In the genomic region with DNA sequence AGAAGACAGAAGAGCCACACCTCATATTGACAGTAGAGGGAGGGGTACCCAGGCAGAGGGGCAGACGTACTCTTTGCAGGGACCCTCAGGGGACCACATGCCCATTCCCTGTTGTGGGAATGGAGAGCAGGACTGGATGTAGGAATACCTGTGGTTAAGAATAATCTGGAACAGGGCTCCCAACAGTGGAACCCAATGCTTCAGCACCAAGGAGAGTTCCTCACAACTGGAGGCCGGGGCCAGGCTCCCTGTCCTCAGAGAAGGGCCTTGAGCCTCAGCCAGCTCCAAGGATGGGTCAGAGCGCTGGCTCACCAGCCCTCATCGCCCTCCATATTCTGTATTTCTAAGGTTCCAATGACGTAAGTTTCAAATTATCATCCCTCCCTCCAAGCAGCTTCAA, we compare ENCODE assay signal across 13 cellular contexts. TPM values are rescaled to one million over a fixed set of nuclear protein-coding genes. Genes with fewer than 3 reads are reported as not detected.
DNase-seq lines count a peak whose midpoint lies in the region; ATAC-seq, FAIRE-seq and TF ChIP-seq lines count a peak whose summit lies in the region.
"Had no signal": no experiment of that assay in that cellular context is flagged by ENCODE, and none has a peak within 500 bp of the region (broad histone marks: within the 10 kb centered on the region; RNA-seq: fewer than 3 reads in every experiment).

No MANE protein-coding gene starts in this region.

- H3K4me1 ChIP-seq in A549 (peaks cover 3% of the 10 kb centered on the region; the same call in 1 of the 3 replicates), SK-N-SH (ENCODE audit: control insufficient read depth in 1 of 2, insufficient read depth in 2 of 2, low read depth in 1 of 2, low read length in 1 of 2) (peaks cover 2 to 6% of the 10 kb centered on the region in 2 experiments; a peak in 2 of 4 replicates), lower lobe of right lung (peaks cover under 1% of the 10 kb centered on the region)

- TF ChIP-seq EP300 in A549 (IDR thresholded peaks at IDR 0.05) (no peak), SK-N-SH (IDR thresholded peaks at IDR 0.05; ENCODE audit: borderline replicate concordance in 1 of 2, low read depth in 1 of 2, low read length in 1 of 2) (no peak)

- H3K27me3 ChIP-seq in SK-N-SH (ENCODE audit: insufficient read depth): no peaks in the 10 kb centered on the region
- H3K27me3 ChIP-seq in lower lobe of right lung (ENCODE audit: low read depth): no peaks in the 10 kb centered on the region
- H3K27me3 ChIP-seq: ovary had no signal

- no peaks in the 10 kb centered on the region for H3F3A ChIP-seq in SK-N-SH (replicated peaks; ENCODE audit: insufficient read depth)

- no peaks in the 10 kb centered on the region for H3K36me3 ChIP-seq in SK-N-SH (replicated peaks in 1 of 2; ENCODE audit: control insufficient read depth in 1 of 2, insufficient read depth in 2 of 2, low read length in 1 of 2)
- H3K36me3 ChIP-seq in lower lobe of right lung: no peaks in the 10 kb centered on the region
- H3K36me3 ChIP-seq: ovary had no signal

- CTCF ChIA-PET in A549 (lab: Yijun Ruan, JAX) (no interaction called here), SK-N-SH (lab: Yijun Ruan, JAX) (interaction anchor here (1.2 kb wide), 1 partner anchor 93 kb away, joined by 3 read pairs; no protein-coding TSS in a partner anchor)

- no peak overlapping the region for H3K4me2 ChIP-seq in A549
- no peak overlapping the region for H3K4me2 ChIP-seq in SK-N-SH

- H3K9me3 ChIP-seq in A549 (no peaks in the 10 kb centered on the region), SK-N-SH (no peaks in the 10 kb centered on the region), lower lobe of right lung (no peaks in the 10 kb centered on the region)
- H3K9me3 ChIP-seq: ovary had no signal

- ATAC-seq in A549: no peak
- ATAC-seq in GM18511 (IDR thresholded peaks at IDR 0.05; ENCODE audit: unreplicated experiment): no peak
- no peak for ATAC-seq in lower lobe of right lung
- ATAC-seq in GM18520 (IDR thresholded peaks at IDR 0.05; ENCODE audit: unreplicated experiment): no peak

- H4K20me1 ChIP-seq in SK-N-SH (ENCODE audit: insufficient read depth): no peaks in the 10 kb centered on the region

- no peak overlapping the region for H2AFZ ChIP-seq in SK-N-SH (ENCODE audit: low read depth)

- H3K9me2 ChIP-seq in SK-N-SH: no peaks in the 10 kb centered on the region

- no peak for TF ChIP-seq RAD21 in A549 (conservative IDR thresholded peaks at IDR 0.05 in 1 of 2, IDR thresholded peaks at IDR 0.05 in 1 of 2)
- no peak for TF ChIP-seq RAD21 in SK-N-SH (IDR thresholded peaks at IDR 0.05; ENCODE audit: low read length)

- no peak for FAIRE-seq in A549 (lab: Jason Lieb, UNC)

- no peak for TF ChIP-seq CTCF in A549 (IDR thresholded peaks at IDR 0.05)
- TF ChIP-seq CTCF in SK-N-SH (IDR thresholded peaks at IDR 0.05): no peak
- TF ChIP-seq CTCF in fibroblast of the aortic adventitia (IDR thresholded peaks at IDR 0.05; ENCODE audit: insufficient read depth, low read length): no peak
- no peak for TF ChIP-seq CTCF in lower lobe of right lung (IDR thresholded peaks at IDR 0.05)

- H3K27ac ChIP-seq in A549: no peak overlapping the region
- H3K27ac ChIP-seq in SK-N-SH (ENCODE audit: low read depth in 2 of 2, low read length in 1 of 2): no peak overlapping the region
- no peak overlapping the region for H3K27ac ChIP-seq in lower lobe of right lung
- H3K27ac ChIP-seq: ovary had no signal

- WGBS in A549 (ENCODE audit: missing lambda C conversion rate): 48% methylated on average over 5 of the region's 5 CpGs
- WGBS in SK-N-SH (ENCODE audit: low lambda C conversion rate): 71% methylated on average over 4 of the region's 5 CpGs

- DNase-seq in A549 (ENCODE audit: low read depth in 1 of 2, low spot score in 1 of 2): no peak
- peak; percentile 29 for DNase-seq in HCEC 1CT
- DNase-seq in SK-N-SH: no peak
- peak; percentile 45 for DNase-seq in fibroblast of the aortic adventitia (ENCODE audit: low read depth)
- no peak for DNase-seq in activated CD4-positive, CD25-positive, alpha-beta regulatory T cell (lab: John Stamatoyannopoulos, UW)
- DNase-seq in lower lobe of right lung: no peak
- DNase-seq: activated naive CD4-positive, alpha-beta T cell treated with anti-CD3 and anti-CD28 coated beads for 36 hours; GF-D8; NCI-H187 treated with DMSO at 0.1 percent for 48 hours; ovary had no signal

- H3K4me3 ChIP-seq in A549 (no peak overlapping the region), SK-N-SH (ENCODE audit: low read depth in 2 of 2, low read length in 1 of 2) (no peak overlapping the region), fibroblast of the aortic adventitia (ENCODE audit: low read depth, low read length) (no peak overlapping the region), lower lobe of right lung (no peak overlapping the region)
- H3K4me3 ChIP-seq: ovary had no signal

- intact Hi-C loops in lower lobe of right lung (cut with DNase I): no loop called here

- H3K9ac ChIP-seq in SK-N-SH: no peak overlapping the region

- TF ChIP-seq POLR2A in A549 (IDR thresholded peaks at IDR 0.05; ENCODE audit: low read length): no peak

- H3K79me2 ChIP-seq in SK-N-SH (ENCODE audit: insufficient read depth): no peaks in the 10 kb centered on the region

- POLR2A ChIA-PET in A549 (lab: Yijun Ruan, JAX) (no interaction called here), SK-N-SH (lab: Yijun Ruan, JAX) (no interaction called here)

TF ChIP-seq in A549, 52 proteins besides CTCF, POLR2A, EP300 and RAD21 (continues in another document):
- TF ChIP-seq, protein P1, sequence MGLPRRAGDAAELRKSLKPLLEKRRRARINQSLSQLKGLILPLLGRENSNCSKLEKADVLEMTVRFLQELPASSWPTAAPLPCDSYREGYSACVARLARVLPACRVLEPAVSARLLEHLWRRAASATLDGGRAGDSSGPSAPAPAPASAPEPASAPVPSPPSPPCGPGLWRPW (IDR thresholded peaks at IDR 0.05): no peak
- no peak for TF ChIP-seq TP53 (CRISPR knock-in tag; IDR thresholded peaks at IDR 0.05)

TF ChIP-seq in SK-N-SH, 30 proteins besides CTCF, POLR2A, EP300 and RAD21:
- TF ChIP-seq, protein P2, sequence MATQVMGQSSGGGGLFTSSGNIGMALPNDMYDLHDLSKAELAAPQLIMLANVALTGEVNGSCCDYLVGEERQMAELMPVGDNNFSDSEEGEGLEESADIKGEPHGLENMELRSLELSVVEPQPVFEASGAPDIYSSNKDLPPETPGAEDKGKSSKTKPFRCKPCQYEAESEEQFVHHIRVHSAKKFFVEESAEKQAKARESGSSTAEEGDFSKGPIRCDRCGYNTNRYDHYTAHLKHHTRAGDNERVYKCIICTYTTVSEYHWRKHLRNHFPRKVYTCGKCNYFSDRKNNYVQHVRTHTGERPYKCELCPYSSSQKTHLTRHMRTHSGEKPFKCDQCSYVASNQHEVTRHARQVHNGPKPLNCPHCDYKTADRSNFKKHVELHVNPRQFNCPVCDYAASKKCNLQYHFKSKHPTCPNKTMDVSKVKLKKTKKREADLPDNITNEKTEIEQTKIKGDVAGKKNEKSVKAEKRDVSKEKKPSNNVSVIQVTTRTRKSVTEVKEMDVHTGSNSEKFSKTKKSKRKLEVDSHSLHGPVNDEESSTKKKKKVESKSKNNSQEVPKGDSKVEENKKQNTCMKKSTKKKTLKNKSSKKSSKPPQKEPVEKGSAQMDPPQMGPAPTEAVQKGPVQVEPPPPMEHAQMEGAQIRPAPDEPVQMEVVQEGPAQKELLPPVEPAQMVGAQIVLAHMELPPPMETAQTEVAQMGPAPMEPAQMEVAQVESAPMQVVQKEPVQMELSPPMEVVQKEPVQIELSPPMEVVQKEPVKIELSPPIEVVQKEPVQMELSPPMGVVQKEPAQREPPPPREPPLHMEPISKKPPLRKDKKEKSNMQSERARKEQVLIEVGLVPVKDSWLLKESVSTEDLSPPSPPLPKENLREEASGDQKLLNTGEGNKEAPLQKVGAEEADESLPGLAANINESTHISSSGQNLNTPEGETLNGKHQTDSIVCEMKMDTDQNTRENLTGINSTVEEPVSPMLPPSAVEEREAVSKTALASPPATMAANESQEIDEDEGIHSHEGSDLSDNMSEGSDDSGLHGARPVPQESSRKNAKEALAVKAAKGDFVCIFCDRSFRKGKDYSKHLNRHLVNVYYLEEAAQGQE (IDR thresholded peaks at IDR 0.05; ENCODE audit: low read depth, low read length): peak; percentile 96
- no peak for TF ChIP-seq TCF12 (IDR thresholded peaks at IDR 0.05)

RNA-seq across cellular contexts. Expression of gene SHC3, which starts 7.4 kb away (rescaled TPM):
- polyA plus RNA-seq in A549 (2011; rRNA removed) (0.08 and 0.09 TPM in 2 replicates), A549 (2017; fragmentation: RNase III; extraction: RNeasy Plus Mini Kit Qiagen cat#74134 plus additional on column Dnase treatment) (0.37 to 0.88 TPM (median 0.54 TPM) in 3 replicates), SK-N-SH (2012; rRNA removed) (3.2 and 4.7 TPM in 2 replicates)
- 0.01 and 0.03 TPM in 2 replicates for polyA plus RNA-seq in A549 (2012; cell fraction: cytosol; rRNA removed)
- polyA plus RNA-seq in A549 (2012; cell fraction: nucleus; rRNA removed): 0.06 and 0.07 TPM in 2 replicates
- polyA minus RNA-seq in A549 (2011; rRNA and poly(A)+ RNA removed): 0.15 and 0.41 TPM in 2 replicates
- polyA plus RNA-seq in SK-N-SH (2012; cell fraction: cytosol; rRNA removed): 2.8 and 3.7 TPM in 2 replicates
- polyA plus RNA-seq in SK-N-SH (2012; cell fraction: nucleus; rRNA removed): 8.0 and 9.2 TPM in 2 replicates
- total RNA-seq in fibroblast of the aortic adventitia (ENCODE audit: low replicate concordance) (26.5 and 28.0 TPM in 2 replicates), lower lobe of right lung (13.2 TPM)
- total RNA-seq: activated CD8-positive, alpha-beta memory T cell treated with anti-CD3 and anti-CD28 coated beads for 36 hours; activated naive CD4-positive, alpha-beta T cell treated with anti-CD3 and anti-CD28 coated beads for 36 hours had no signal

Comparison
In these comparisons a context has a peak if more than half of its experiments do, and no peak if none do; other contexts are left out.
1. DNase-seq: peak in HCEC 1CT (single experiment) and fibroblast of the aortic adventitia (single experiment); none in A549 (0 of 2), SK-N-SH (single experiment), activated CD4-positive, CD25-positive, alpha-beta regulatory T cell (0 of 4) and lower lobe of right lung (single experiment).